Comparison of ENCODE assay signal across 1 cellular context in genomic region chr3:172113710-172114109, GRCh38.
TF ChIP-seq lines count a peak whose summit lies in the region.

No MANE protein-coding gene starts in this region.

TF ChIP-seq in GM23338, 12 proteins besides CTCF, POLR2A, EP300 and RAD21 (continued from another document):
- TF ChIP-seq ZNF462 (CRISPR knock-in tag; IDR thresholded peaks at IDR 0.05) (no peak), STAT1 (IDR thresholded peaks at IDR 0.05; ENCODE audit: unreplicated experiment) (no peak), POLR2AphosphoS5 (IDR thresholded peaks at IDR 0.05; ENCODE audit: low read depth) (no peak), ZNF331 (CRISPR knock-in tag; IDR thresholded peaks at IDR 0.05; ENCODE audit: low read depth) (no peak), NANOG (IDR thresholded peaks at IDR 0.05; ENCODE audit: borderline replicate concordance) (no peak), CREB1 (CRISPR knock-in tag; IDR thresholded peaks at IDR 0.05; ENCODE audit: low read depth) (no peak), EZH2 (IDR thresholded peaks at IDR 0.05; ENCODE audit: low read depth, unreplicated experiment) (no peak)
- TF ChIP-seq, protein P1, sequence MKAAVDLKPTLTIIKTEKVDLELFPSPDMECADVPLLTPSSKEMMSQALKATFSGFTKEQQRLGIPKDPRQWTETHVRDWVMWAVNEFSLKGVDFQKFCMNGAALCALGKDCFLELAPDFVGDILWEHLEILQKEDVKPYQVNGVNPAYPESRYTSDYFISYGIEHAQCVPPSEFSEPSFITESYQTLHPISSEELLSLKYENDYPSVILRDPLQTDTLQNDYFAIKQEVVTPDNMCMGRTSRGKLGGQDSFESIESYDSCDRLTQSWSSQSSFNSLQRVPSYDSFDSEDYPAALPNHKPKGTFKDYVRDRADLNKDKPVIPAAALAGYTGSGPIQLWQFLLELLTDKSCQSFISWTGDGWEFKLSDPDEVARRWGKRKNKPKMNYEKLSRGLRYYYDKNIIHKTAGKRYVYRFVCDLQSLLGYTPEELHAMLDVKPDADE (IDR thresholded peaks at IDR 0.05), result no peak
TF ChIP-seq in GM23338: peak in this region for 0.
